Comparison of ENCODE assay signal across 20 cellular contexts in genomic region chr1:207423560-207424292, GRCh38. TPM values are rescaled to one million over a fixed set of nuclear protein-coding genes. Genes with fewer than 3 reads are reported as not detected.
DNase-seq lines count a peak whose midpoint lies in the region; ATAC-seq, FAIRE-seq and TF ChIP-seq lines count a peak whose summit lies in the region.
"Had no signal": no experiment of that assay in that cellular context is flagged by ENCODE, and none has a peak within 500 bp of the region (broad histone marks: within the 10 kb centered on the region; RNA-seq: fewer than 3 reads in every experiment).

No MANE protein-coding gene starts in this region.

- peaks cover 2 to 10% (median 3%) of the 10 kb centered on the region in 3 donors for H3K9me3 Mint-ChIP-seq in IgD-negative memory B cell
- H3K9me3 Mint-ChIP-seq in stimulated activated memory B cell treated with anti-CD40 and anti-IgM and Interleukin-4, amounts not matched to agents 10 μg/mL and 1 μg/mL and 100 μg/mL, for 72 hours, result peaks cover 11% of the 10 kb centered on the region

- FAIRE-seq in GM12892 (lab: Jason Lieb, UNC), result peak; percentile 14
- FAIRE-seq: frontal cortex, H54, HTR-8/SVneo, islet of Langerhans, RCC 7860 had no signal

- H3K4me1 Mint-ChIP-seq in IgD-negative memory B cell, result peaks cover 42 to 50% (median 47%) of the 10 kb centered on the region in 3 donors
- H3K4me1 Mint-ChIP-seq in stimulated activated memory B cell treated with anti-CD40 and anti-IgM and Interleukin-4, amounts not matched to agents 10 μg/mL and 1 μg/mL and 100 μg/mL, for 72 hours, result peaks cover 49% of the 10 kb centered on the region
- H3K4me1 Mint-ChIP-seq: activated CD4-positive, alpha-beta T cell treated with anti-CD3 and anti-CD28 coated beads, Interleukin-2, amount 10 ng/mL, durations not matched to agents 7 days and 5 days had no signal

- peak; percentile 64 for ATAC-seq in stimulated activated memory B cell treated with anti-CD40 and anti-IgM and Interleukin-4, amounts not matched to agents 10 μg/mL and 1 μg/mL and 100 μg/mL, for 72 hours
- ATAC-seq in HG02798 (IDR thresholded peaks at IDR 0.05; ENCODE audit: poor library complexity, unreplicated experiment), result no peak
- ATAC-seq: right cardiac atrium had no signal

- no peaks in the 10 kb centered on the region for H3K27me3 Mint-ChIP-seq in IgD-negative memory B cell
- H3K27me3 Mint-ChIP-seq in stimulated activated memory B cell treated with anti-CD40 and anti-IgM and Interleukin-4, amounts not matched to agents 10 μg/mL and 1 μg/mL and 100 μg/mL, for 72 hours, result no peaks in the 10 kb centered on the region

- H3K27ac ChIP-seq in iPS-18a (ENCODE audit: low read length), result no peak overlapping the region
- H3K27ac ChIP-seq: BLaER1, coronary artery, thoracic aorta had no signal

- peak overlapping the region; percentile 40 for H3K4me3 ChIP-seq in iPS-18a (ENCODE audit: low read length)
- H3K4me3 ChIP-seq: BLaER1, coronary artery, thoracic aorta had no signal

- no peak for TF ChIP-seq POLR2A in GM12892 (IDR thresholded peaks at IDR 0.05; ENCODE audit: low read depth, low read length)

- H3K9me3 ChIP-seq in iPS-18a (ENCODE audit: control insufficient read depth, low read depth, low read length), result peaks cover 4% of the 10 kb centered on the region

- peak overlapping the region; percentile 79 to 96 (median 90) for H3K4me3 Mint-ChIP-seq in IgD-negative memory B cell
- H3K4me3 Mint-ChIP-seq in stimulated activated memory B cell treated with anti-CD40 and anti-IgM and Interleukin-4, amounts not matched to agents 10 μg/mL and 1 μg/mL and 100 μg/mL, for 72 hours, result peak overlapping the region; percentile 62
- H3K4me3 Mint-ChIP-seq: activated CD4-positive, alpha-beta T cell treated with anti-CD3 and anti-CD28 coated beads, Interleukin-2, amount 10 ng/mL, durations not matched to agents 7 days and 5 days had no signal

- peaks cover 1% of the 10 kb centered on the region for H3K36me3 Mint-ChIP-seq in IgD-negative memory B cell
- peaks cover 7% of the 10 kb centered on the region for H3K36me3 Mint-ChIP-seq in stimulated activated memory B cell treated with anti-CD40 and anti-IgM and Interleukin-4, amounts not matched to agents 10 μg/mL and 1 μg/mL and 100 μg/mL, for 72 hours

- peaks cover 5% of the 10 kb centered on the region for H3K4me1 ChIP-seq in iPS-18a (ENCODE audit: control insufficient read depth, low read depth, low read length)

- peak overlapping the region; percentile 45 to 75 (median 48) for H3K27ac Mint-ChIP-seq in IgD-negative memory B cell
- peak overlapping the region; percentile 57 for H3K27ac Mint-ChIP-seq in stimulated activated memory B cell treated with anti-CD40 and anti-IgM and Interleukin-4, amounts not matched to agents 10 μg/mL and 1 μg/mL and 100 μg/mL, for 72 hours
- H3K27ac Mint-ChIP-seq: activated CD4-positive, alpha-beta T cell treated with anti-CD3 and anti-CD28 coated beads, Interleukin-2, amount 10 ng/mL, durations not matched to agents 7 days and 5 days had no signal

- no peaks in the 10 kb centered on the region for H3K36me3 ChIP-seq in iPS-18a (ENCODE audit: control insufficient read depth, low read depth, low read length)
- H3K36me3 ChIP-seq: BLaER1, thoracic aorta had no signal

- H3K9ac ChIP-seq in iPS-18a (ENCODE audit: low read length), result no peak overlapping the region
- H3K9ac ChIP-seq: BLaER1 had no signal

- no peaks in the 10 kb centered on the region for H3K27me3 ChIP-seq in iPS-18a (ENCODE audit: control insufficient read depth, insufficient read depth, low read length)
- H3K27me3 ChIP-seq: BLaER1 had no signal

- no peak for DNase-seq in GM12892 (ENCODE audit: insufficient read length)
- no peak for DNase-seq in central memory CD4-positive, alpha-beta T cell
- no peak for DNase-seq in NCI-H524 treated with DMSO at 0.1 percent for 48 hours (lab: John Stamatoyannopoulos, UW)
- DNase-seq: activated CD4-positive, alpha-beta T cell treated with anti-CD3 and anti-CD28 coated beads, Interleukin-2, amount 10 ng/mL, durations not matched to agents 7 days and 5 days; activated naive CD4-positive, alpha-beta T cell treated with anti-CD3 and anti-CD28 coated beads, Interleukin-2, amount 50 U/mL, for 16 hours; NCI-H2029; right cardiac atrium; stimulated activated CD4-positive, alpha-beta T cell treated with anti-CD3 and anti-CD28 coated beads, Interleukin-1b, Interleukin-23, amount 100 ng/mL, for 48 hours had no signal

RNA-seq across cellular contexts. Expression of gene CR2, which starts 30.4 kb away (rescaled TPM):
- 90.6 TPM for polyA plus RNA-seq in GM12892 (2012; ENCODE audit: missing spikeins)
- 44.7 TPM for polyA plus RNA-seq in IgD-negative memory B cell
- polyA plus RNA-seq: right cardiac atrium had no signal
